18 cellular contexts compared by ENCODE assay signal in genomic region chr3:72018339-72018984, GRCh38.
DNase-seq lines count a peak whose midpoint lies in the region; ATAC-seq and TF ChIP-seq lines count a peak whose summit lies in the region.
"Had no signal": no experiment of that assay in that cellular context is flagged by ENCODE, and none has a peak within 500 bp of the region (broad histone marks: within the 10 kb centered on the region; RNA-seq: fewer than 3 reads in every experiment).

No MANE protein-coding gene starts in this region.

- H3K27ac ChIP-seq in HUES48 (ENCODE audit: low read depth, low read length) (peak overlapping the region; percentile 66), liver (ENCODE audit: low read depth in 1 of 2, low read length in 2 of 2) (no peak overlapping the region), MM.1S (ENCODE audit: low read length) (no peak overlapping the region)
- H3K27ac ChIP-seq: C4-2B, parathyroid adenoma, SJSA1 had no signal

- peaks cover 17% of the 10 kb centered on the region for H3K4me1 Mint-ChIP-seq in CD14-positive monocyte
- H3K4me1 Mint-ChIP-seq in WTC11: peaks cover 46% of the 10 kb centered on the region

- H3K27ac Mint-ChIP-seq in CD14-positive monocyte: peak overlapping the region in 4 of 7 donors; percentile 8 to 65 (median 44)
- H3K27ac Mint-ChIP-seq in WTC11: no peak overlapping the region

- 89% methylated on average over 5 of the region's 5 CpGs for WGBS in liver

- H3K4me3 ChIP-seq in HUES48 (ENCODE audit: low read depth, low read length): no peak overlapping the region
- H3K4me3 ChIP-seq in liver (ENCODE audit: low read depth in 1 of 3, low read length in 3 of 3): no peak overlapping the region
- H3K4me3 ChIP-seq in MM.1S (ENCODE audit: low read length): no peak overlapping the region
- H3K4me3 ChIP-seq: lung, SJSA1 had no signal

- POLR2A ChIA-PET in WTC11 (lab: Charles Lee): no interaction called here

- no peaks in the 10 kb centered on the region for H3K9me2 ChIP-seq in MM.1S (replicated peaks; ENCODE audit: insufficient read depth, low read length)

- no peaks in the 10 kb centered on the region for H4K20me1 ChIP-seq in MM.1S (ENCODE audit: insufficient read depth, low read length)

- no peak overlapping the region for H3K4me2 ChIP-seq in MM.1S (ENCODE audit: low read depth, low read length)

- H3K36me3 Mint-ChIP-seq in CD14-positive monocyte: peaks cover 0 to 2% of the 10 kb centered on the region in 2 donors
- peaks cover 8% of the 10 kb centered on the region; the same call in 1 of the 2 replicates for H3K36me3 Mint-ChIP-seq in WTC11

- peak; percentile 52 for DNase-seq in CD14-positive monocyte (ENCODE audit: low spot score)
- no peak for DNase-seq in WTC11 (ENCODE audit: low spot score)
- no peak for DNase-seq in NCI-H1417 treated with DMSO at 0.1 percent for 48 hours (lab: John Stamatoyannopoulos, UW)
- DNase-seq in MM.1S: no peak
- no peak for DNase-seq in stimulated activated CD4-positive, alpha-beta T cell treated with anti-CD3 and anti-CD28 coated beads, Interleukin-4, amount 100 ng/mL, for 4 hours
- DNase-seq in GM20000 (ENCODE audit: low spot score): no peak
- DNase-seq: activated T-cell treated with anti-CD3 and anti-CD28 coated beads, Interleukin-2, amount 50 U/mL, for 48 hours; aorta; glutamatergic neuron; NCI-H748 treated with DMSO at 0.1 percent for 48 hours; stimulated activated CD4-positive, alpha-beta T cell treated with anti-CD3 and anti-CD28 coated beads, Interleukin-2, amount 100 ng/mL, for 24 hours; stimulated activated naive CD4-positive, alpha-beta T cell had no signal

- no peak overlapping the region for H3K4me3 Mint-ChIP-seq in CD14-positive monocyte
- H3K4me3 Mint-ChIP-seq in WTC11: no peak overlapping the region

- no peak for ATAC-seq in WTC11

- no peaks in the 10 kb centered on the region for H3K36me3 ChIP-seq in HUES48 (ENCODE audit: control insufficient read depth, insufficient read depth, low read length)
- no peaks in the 10 kb centered on the region for H3K36me3 ChIP-seq in liver (ENCODE audit: control insufficient read depth in 4 of 4, insufficient read depth in 3 of 4, low read depth in 1 of 4, low read length in 3 of 4)
- H3K36me3 ChIP-seq in MM.1S (replicated peaks; ENCODE audit: insufficient read depth, low read length): no peaks in the 10 kb centered on the region
- H3K36me3 ChIP-seq: SJSA1 had no signal

- H3K9ac ChIP-seq in HUES48 (ENCODE audit: low read depth, low read length) (no peak overlapping the region), liver (ENCODE audit: low read depth in 1 of 2, low read length in 2 of 2) (no peak overlapping the region), MM.1S (ENCODE audit: low read length) (no peak overlapping the region)
- H3K9ac ChIP-seq: parathyroid adenoma had no signal

- no peak for TF ChIP-seq RAD21 in liver (IDR thresholded peaks at IDR 0.05)

- no peaks in the 10 kb centered on the region for H3K27me3 ChIP-seq in HUES48 (ENCODE audit: control insufficient read depth, insufficient read depth, low read length)
- H3K27me3 ChIP-seq in liver (ENCODE audit: control insufficient read depth in 4 of 4, insufficient read depth in 4 of 4, low read length in 3 of 4): no peaks in the 10 kb centered on the region
- no peaks in the 10 kb centered on the region for H3K27me3 ChIP-seq in MM.1S (replicated peaks; ENCODE audit: insufficient read depth, low read length)
- H3K27me3 ChIP-seq: SJSA1 had no signal

- H3K9me3 ChIP-seq in HUES48 (ENCODE audit: control insufficient read depth, insufficient read depth, low read length) (peaks cover 12% of the 10 kb centered on the region), liver (ENCODE audit: control insufficient read depth in 4 of 4, low read length in 3 of 4) (no peaks in the 10 kb centered on the region), MM.1S (replicated peaks; ENCODE audit: insufficient read depth, low read length) (no peaks in the 10 kb centered on the region)
- H3K9me3 ChIP-seq: SJSA1 had no signal

- no peaks in the 10 kb centered on the region for H3K4me1 ChIP-seq in HUES48 (ENCODE audit: control insufficient read depth, insufficient read depth, low read length)
- H3K4me1 ChIP-seq in liver (ENCODE audit: control insufficient read depth in 4 of 4, insufficient read depth in 4 of 4, low read length in 3 of 4): no peaks in the 10 kb centered on the region
- H3K4me1 ChIP-seq in MM.1S (ENCODE audit: low read length): no peaks in the 10 kb centered on the region
- H3K4me1 ChIP-seq: parathyroid adenoma had no signal

- intact Hi-C loops in CD14-positive monocyte (cut with micrococcal nuclease): no loop called here

- H3F3A ChIP-seq in MM.1S (ENCODE audit: insufficient read depth, low read length): no peaks in the 10 kb centered on the region

- no peak overlapping the region for H2AFZ ChIP-seq in MM.1S (ENCODE audit: low read length)
- H2AFZ ChIP-seq: parathyroid adenoma had no signal

- H3K79me2 ChIP-seq in MM.1S (ENCODE audit: low read length): no peaks in the 10 kb centered on the region
- H3K79me2 ChIP-seq: parathyroid adenoma had no signal

- CTCF ChIA-PET in WTC11 (lab: Charles Lee): no interaction called here

- H3K9me3 Mint-ChIP-seq in CD14-positive monocyte: peaks cover 0 to 10% (median 0%) of the 10 kb centered on the region in 7 donors
- H3K9me3 Mint-ChIP-seq in WTC11: peaks cover 9% of the 10 kb centered on the region; the same call in 1 of the 2 replicates

- TF ChIP-seq CTCF in CD14-positive monocyte (IDR thresholded peaks at IDR 0.05) (no peak), WTC11 (IDR thresholded peaks at IDR 0.05) (no peak), liver (IDR thresholded peaks at IDR 0.05; ENCODE audit: low read depth, low read length, missing input control) (no peak), MM.1S (IDR thresholded peaks at IDR 0.05; ENCODE audit: low read length) (no peak), GM20000 (IDR thresholded peaks at IDR 0.05; ENCODE audit: extremely low read depth, missing control alignments) (no peak)

- H3K27me3 Mint-ChIP-seq in CD14-positive monocyte (ENCODE audit: low read depth in 3 of 3) (peaks cover 0 to 11% (median 0%) of the 10 kb centered on the region in 3 donors), WTC11 (ENCODE audit: low read depth) (peaks cover 3% of the 10 kb centered on the region)

TF ChIP-seq in WTC11, 78 proteins besides CTCF, POLR2A, EP300 and RAD21 (continues in another document):
- TF ChIP-seq NFE2L1 (CRISPR knock-in tag; IDR thresholded peaks at IDR 0.05) (peak; percentile 77), ZNF317 (CRISPR knock-in tag; IDR thresholded peaks at IDR 0.05; ENCODE audit: borderline replicate concordance, low read depth) (no peak), ZNF425 (CRISPR knock-in tag; conservative IDR thresholded peaks at IDR 0.05) (no peak), ATF1 (CRISPR knock-in tag; IDR thresholded peaks at IDR 0.05) (no peak)
- TF ChIP-seq, protein P1, sequence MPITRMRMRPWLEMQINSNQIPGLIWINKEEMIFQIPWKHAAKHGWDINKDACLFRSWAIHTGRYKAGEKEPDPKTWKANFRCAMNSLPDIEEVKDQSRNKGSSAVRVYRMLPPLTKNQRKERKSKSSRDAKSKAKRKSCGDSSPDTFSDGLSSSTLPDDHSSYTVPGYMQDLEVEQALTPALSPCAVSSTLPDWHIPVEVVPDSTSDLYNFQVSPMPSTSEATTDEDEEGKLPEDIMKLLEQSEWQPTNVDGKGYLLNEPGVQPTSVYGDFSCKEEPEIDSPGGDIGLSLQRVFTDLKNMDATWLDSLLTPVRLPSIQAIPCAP (CRISPR knock-in tag; IDR thresholded peaks at IDR 0.05): no peak

TF ChIP-seq in liver, 16 proteins besides CTCF, POLR2A, EP300 and RAD21:
- TF ChIP-seq, protein P2, sequence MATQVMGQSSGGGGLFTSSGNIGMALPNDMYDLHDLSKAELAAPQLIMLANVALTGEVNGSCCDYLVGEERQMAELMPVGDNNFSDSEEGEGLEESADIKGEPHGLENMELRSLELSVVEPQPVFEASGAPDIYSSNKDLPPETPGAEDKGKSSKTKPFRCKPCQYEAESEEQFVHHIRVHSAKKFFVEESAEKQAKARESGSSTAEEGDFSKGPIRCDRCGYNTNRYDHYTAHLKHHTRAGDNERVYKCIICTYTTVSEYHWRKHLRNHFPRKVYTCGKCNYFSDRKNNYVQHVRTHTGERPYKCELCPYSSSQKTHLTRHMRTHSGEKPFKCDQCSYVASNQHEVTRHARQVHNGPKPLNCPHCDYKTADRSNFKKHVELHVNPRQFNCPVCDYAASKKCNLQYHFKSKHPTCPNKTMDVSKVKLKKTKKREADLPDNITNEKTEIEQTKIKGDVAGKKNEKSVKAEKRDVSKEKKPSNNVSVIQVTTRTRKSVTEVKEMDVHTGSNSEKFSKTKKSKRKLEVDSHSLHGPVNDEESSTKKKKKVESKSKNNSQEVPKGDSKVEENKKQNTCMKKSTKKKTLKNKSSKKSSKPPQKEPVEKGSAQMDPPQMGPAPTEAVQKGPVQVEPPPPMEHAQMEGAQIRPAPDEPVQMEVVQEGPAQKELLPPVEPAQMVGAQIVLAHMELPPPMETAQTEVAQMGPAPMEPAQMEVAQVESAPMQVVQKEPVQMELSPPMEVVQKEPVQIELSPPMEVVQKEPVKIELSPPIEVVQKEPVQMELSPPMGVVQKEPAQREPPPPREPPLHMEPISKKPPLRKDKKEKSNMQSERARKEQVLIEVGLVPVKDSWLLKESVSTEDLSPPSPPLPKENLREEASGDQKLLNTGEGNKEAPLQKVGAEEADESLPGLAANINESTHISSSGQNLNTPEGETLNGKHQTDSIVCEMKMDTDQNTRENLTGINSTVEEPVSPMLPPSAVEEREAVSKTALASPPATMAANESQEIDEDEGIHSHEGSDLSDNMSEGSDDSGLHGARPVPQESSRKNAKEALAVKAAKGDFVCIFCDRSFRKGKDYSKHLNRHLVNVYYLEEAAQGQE (IDR thresholded peaks at IDR 0.05): no peak
- TF ChIP-seq, protein P3, sequence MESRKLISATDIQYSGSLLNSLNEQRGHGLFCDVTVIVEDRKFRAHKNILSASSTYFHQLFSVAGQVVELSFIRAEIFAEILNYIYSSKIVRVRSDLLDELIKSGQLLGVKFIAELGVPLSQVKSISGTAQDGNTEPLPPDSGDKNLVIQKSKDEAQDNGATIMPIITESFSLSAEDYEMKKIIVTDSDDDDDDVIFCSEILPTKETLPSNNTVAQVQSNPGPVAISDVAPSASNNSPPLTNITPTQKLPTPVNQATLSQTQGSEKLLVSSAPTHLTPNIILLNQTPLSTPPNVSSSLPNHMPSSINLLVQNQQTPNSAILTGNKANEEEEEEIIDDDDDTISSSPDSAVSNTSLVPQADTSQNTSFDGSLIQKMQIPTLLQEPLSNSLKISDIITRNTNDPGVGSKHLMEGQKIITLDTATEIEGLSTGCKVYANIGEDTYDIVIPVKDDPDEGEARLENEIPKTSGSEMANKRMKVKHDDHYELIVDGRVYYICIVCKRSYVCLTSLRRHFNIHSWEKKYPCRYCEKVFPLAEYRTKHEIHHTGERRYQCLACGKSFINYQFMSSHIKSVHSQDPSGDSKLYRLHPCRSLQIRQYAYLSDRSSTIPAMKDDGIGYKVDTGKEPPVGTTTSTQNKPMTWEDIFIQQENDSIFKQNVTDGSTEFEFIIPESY (IDR thresholded peaks at IDR 0.05): no peak
- TF ChIP-seq RXRA (IDR thresholded peaks at IDR 0.05) (peak; percentile 6 to 16), NR2F2 (IDR thresholded peaks at IDR 0.05) (no peak), FOXA1 (IDR thresholded peaks at IDR 0.05) (no peak)
